31 cellular contexts compared by ENCODE assay signal in genomic region chr3:140579260-140579659, GRCh38.
"Had no signal": no experiment of that assay in that cellular context is flagged by ENCODE, and none has a peak within 500 bp of the region (broad histone marks: within the 10 kb centered on the region; RNA-seq: fewer than 3 reads in every experiment).

No MANE protein-coding gene starts in this region.

- H3K27ac Mint-ChIP-seq: activated CD4-positive, alpha-beta T cell treated with anti-CD3 and anti-CD28 coated beads for 36 hours; activated CD8-positive, alpha-beta memory T cell treated with anti-CD3 and anti-CD28 coated beads, Interleukin-2, amount 10 ng/mL, durations not matched to agents 7 days and 5 days; activated CD8-positive, alpha-beta T cell treated with anti-CD3 and anti-CD28 coated beads, Interleukin-2, amount 10 ng/mL, durations not matched to agents 7 days and 5 days; activated naive CD8-positive, alpha-beta T cell; naive B cell; nephron progenitor cell had no signal

- H3K27me3 Mint-ChIP-seq: activated CD8-positive, alpha-beta memory T cell treated with anti-CD3 and anti-CD28 coated beads, Interleukin-2, amount 10 ng/mL, durations not matched to agents 7 days and 5 days had no signal

- H3K4me3 ChIP-seq: adrenal gland, esophagus squamous epithelium, gastrocnemius medialis, pancreas, prostate gland, spleen, suprapubic skin, tibial nerve had no signal

- H3K4me1 Mint-ChIP-seq: activated CD4-positive, alpha-beta T cell treated with anti-CD3 and anti-CD28 coated beads for 36 hours; activated CD8-positive, alpha-beta memory T cell treated with anti-CD3 and anti-CD28 coated beads, Interleukin-2, amount 10 ng/mL, durations not matched to agents 7 days and 5 days; immature natural killer cell; naive B cell had no signal

- H3K36me3 Mint-ChIP-seq: activated CD8-positive, alpha-beta memory T cell treated with anti-CD3 and anti-CD28 coated beads, Interleukin-2, amount 10 ng/mL, durations not matched to agents 7 days and 5 days; activated naive CD8-positive, alpha-beta T cell; immature natural killer cell; naive B cell had no signal

- H3K27me3 ChIP-seq: adrenal gland, brain microvascular endothelial cell, esophagus squamous epithelium, gastrocnemius medialis, neutrophil, pancreas, spleen, suprapubic skin, tibial nerve had no signal

- H3K4me3 Mint-ChIP-seq: activated CD4-positive, alpha-beta T cell treated with anti-CD3 and anti-CD28 coated beads for 36 hours; activated CD8-positive, alpha-beta memory T cell treated with anti-CD3 and anti-CD28 coated beads, Interleukin-2, amount 10 ng/mL, durations not matched to agents 7 days and 5 days; activated CD8-positive, alpha-beta T cell treated with anti-CD3 and anti-CD28 coated beads, Interleukin-2, amount 10 ng/mL, durations not matched to agents 7 days and 5 days; activated naive CD8-positive, alpha-beta T cell; immature natural killer cell; naive B cell; nephron progenitor cell had no signal

- H3K4me1 ChIP-seq: adrenal gland, esophagus squamous epithelium, gastrocnemius medialis, pancreas, prostate gland, spleen, suprapubic skin, tibial nerve had no signal

- H3K9me3 Mint-ChIP-seq: nephron progenitor cell had no signal

- DNase-seq: activated CD4-positive, alpha-beta T cell treated with anti-CD3 and anti-CD28 coated beads for 36 hours; activated CD4-positive, CD25-positive, alpha-beta regulatory T cell; activated CD8-positive, alpha-beta memory T cell treated with anti-CD3 and anti-CD28 coated beads, Interleukin-2, amount 10 ng/mL, durations not matched to agents 7 days and 5 days; activated CD8-positive, alpha-beta T cell treated with anti-CD3 and anti-CD28 coated beads, Interleukin-2, amount 10 ng/mL, durations not matched to agents 7 days and 5 days; activated effector memory CD4-positive, alpha-beta T cell treated with Interleukin-2 at 50 U/mL for 16 hours; activated naive CD4-positive, alpha-beta T cell treated with Interleukin-2 at 50 U/mL for 16 hours; activated T-cell treated with anti-CD3 and anti-CD28 coated beads, Interleukin-2, amount 50 U/mL, for 48 hours; adrenal gland; aorta; brain microvascular endothelial cell; cortex of kidney; esophagus squamous epithelium; gastrocnemius medialis; head of caudate nucleus; hypothalamus; immature natural killer cell; kidney; left colon; mammary epithelial cell; naive B cell; nephron progenitor cell; pancreas; retina; spleen; stimulated activated naive CD4-positive, alpha-beta T cell had no signal

- FAIRE-seq: kidney, pancreas had no signal

- H3K9me3 ChIP-seq: adrenal gland, esophagus squamous epithelium, gastrocnemius medialis, neutrophil, pancreas, prostate gland, spleen, suprapubic skin, tibial nerve had no signal

- H3K36me3 ChIP-seq: adrenal gland, brain microvascular endothelial cell, esophagus squamous epithelium, gastrocnemius medialis, neutrophil, pancreas, prostate gland, spleen, suprapubic skin, tibial nerve had no signal

- H3K27ac ChIP-seq: adrenal gland, brain microvascular endothelial cell, epithelial cell of prostate, esophagus squamous epithelium, gastrocnemius medialis, neutrophil, pancreas, prostate gland, spleen, suprapubic skin, tibial nerve had no signal

- ATAC-seq: activated CD4-positive, alpha-beta T cell treated with anti-CD3 and anti-CD28 coated beads for 36 hours; activated CD8-positive, alpha-beta memory T cell treated with anti-CD3 and anti-CD28 coated beads, Interleukin-2, amount 10 ng/mL, durations not matched to agents 7 days and 5 days; activated CD8-positive, alpha-beta T cell treated with anti-CD3 and anti-CD28 coated beads, Interleukin-2, amount 10 ng/mL, durations not matched to agents 7 days and 5 days; gastrocnemius medialis; left colon; pancreas had no signal
